Comparison of ENCODE assay signal across 17 cellular contexts in the genomic region with DNA sequence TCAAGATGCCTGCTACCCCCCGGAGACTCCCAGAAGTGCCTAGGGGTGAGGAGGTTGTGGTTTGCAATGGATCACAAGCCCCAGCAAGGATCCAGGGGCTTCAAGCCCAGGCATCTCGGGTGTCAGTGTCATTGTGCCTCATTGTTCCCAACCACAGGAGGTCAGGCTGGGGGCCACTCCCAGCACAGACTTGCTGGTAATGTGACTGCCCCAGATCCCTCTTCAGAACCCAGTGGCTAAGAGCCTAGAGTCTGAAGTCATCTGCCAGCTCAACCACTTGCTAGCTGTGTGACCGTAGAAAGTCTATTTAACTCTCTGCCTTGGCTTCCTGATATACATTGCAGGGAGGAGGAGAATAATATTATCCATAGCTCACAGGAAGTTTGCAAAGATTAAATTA. TPM values are rescaled to one million over a fixed set of nuclear protein-coding genes. Genes with fewer than 3 reads are reported as not detected.
DNase-seq lines count a peak whose midpoint lies in the region; ATAC-seq, FAIRE-seq and TF ChIP-seq lines count a peak whose summit lies in the region.
"Had no signal": no experiment of that assay in that cellular context is flagged by ENCODE, and none has a peak within 500 bp of the region (broad histone marks: within the 10 kb centered on the region; RNA-seq: fewer than 3 reads in every experiment).

No MANE protein-coding gene starts in this region.

- H3K27ac ChIP-seq in AG04450 (ENCODE audit: low read depth, low read length) (no peak overlapping the region), H9 (ENCODE audit: insufficient read length, low read depth, low read length) (no peak overlapping the region), mesendoderm (ENCODE audit: low read depth, low read length) (no peak overlapping the region), HepG2 (ENCODE audit: extremely low read length, insufficient read depth, low read length) (no peak overlapping the region)

- no peak for TF ChIP-seq POLR2A in HepG2 (IDR thresholded peaks at IDR 0.05; ENCODE audit: insufficient read depth in 1 of 2, low read depth in 2 of 2, low read length in 2 of 2)

- no peak overlapping the region for H3K4me3 ChIP-seq in AG04450 (ENCODE audit: low read depth, low read length)
- no peak overlapping the region for H3K4me3 ChIP-seq in mesendoderm (ENCODE audit: low read length)
- H3K4me3 ChIP-seq in HepG2 (replicated peaks in 1 of 3; ENCODE audit: insufficient read depth in 1 of 3, low read depth in 2 of 3, low read length in 3 of 3), result no peak overlapping the region

- H3K18ac ChIP-seq in H9 (ENCODE audit: insufficient read length, low read depth, low read length), result no peak overlapping the region
- no peak overlapping the region for H3K18ac ChIP-seq in mesendoderm (ENCODE audit: low read length)

- H3K9me3 Mint-ChIP-seq in H9, result no peaks in the 10 kb centered on the region; a peak in 2 of 5 replicates

- H4K91ac ChIP-seq in H9 (ENCODE audit: insufficient read length, low read depth, low read length), result no peak overlapping the region

- H3K4me2 ChIP-seq in H9 (ENCODE audit: insufficient read depth, insufficient read length, low read length), result no peak overlapping the region
- no peak overlapping the region for H3K4me2 ChIP-seq in mesendoderm (ENCODE audit: low read length)
- H3K4me2 ChIP-seq in HepG2 (ENCODE audit: low read depth, low read length), result no peak overlapping the region

- H3K4me1 Mint-ChIP-seq in H9, result peaks cover 22 to 45% of the 10 kb centered on the region in 2 experiments

- H3K23me2 ChIP-seq in H9 (ENCODE audit: insufficient read length, low read depth, low read length, poor library complexity, severe bottlenecking), result no peaks in the 10 kb centered on the region

- DNase-seq in AG04450 (ENCODE audit: low read depth, low spot score) (peak; percentile 6), H9 (peak; percentile 49), astrocyte of the hippocampus (ENCODE audit: low read depth, low spot score) (peak; percentile 35), mesendoderm (peak; percentile 77), activated gamma-delta T cell treated with Interleukin-2 at 50 U/mL for 16 hours (no peak), HepG2 (ENCODE audit: low spot score) (no peak)
- DNase-seq: BE2C; stimulated activated CD4-positive, alpha-beta T cell treated with anti-CD3 and anti-CD28 coated beads, Interleukin-15, amount 100 ng/mL, for 24 hours; trophoblast cell had no signal

- no peak overlapping the region for H3K27ac Mint-ChIP-seq in H9

- no peak overlapping the region for H2BK12ac ChIP-seq in H9 (ENCODE audit: insufficient read length, low read depth, low read length)

- H3K4me1 ChIP-seq in H9 (ENCODE audit: insufficient read depth, low read length), result no peaks in the 10 kb centered on the region
- peaks cover 2% of the 10 kb centered on the region for H3K4me1 ChIP-seq in mesendoderm (ENCODE audit: control insufficient read depth, low read depth, low read length)
- H3K4me1 ChIP-seq in HepG2 (ENCODE audit: insufficient read depth, low read length), result peaks cover 55% of the 10 kb centered on the region
- H3K4me1 ChIP-seq: BE2C had no signal

- H4K5ac ChIP-seq in H9 (ENCODE audit: insufficient read length, low read depth, low read length), result no peak overlapping the region
- no peak overlapping the region for H4K5ac ChIP-seq in mesendoderm (ENCODE audit: low read length)

- H2AFZ ChIP-seq in H9 (ENCODE audit: low read length), result no peak overlapping the region
- H2AFZ ChIP-seq in HepG2 (ENCODE audit: low read length), result no peak overlapping the region

- intact Hi-C loops in HepG2 (cut with micrococcal nuclease; ENCODE audit: unreplicated experiment), result no loop called here

- H3K27me3 Mint-ChIP-seq in H9 (ENCODE audit: low read depth), result no peaks in the 10 kb centered on the region; the same call in 1 of the 2 replicates

- H3K79me2 ChIP-seq in H9 (ENCODE audit: insufficient read depth, low read length) (no peaks in the 10 kb centered on the region), mesendoderm (ENCODE audit: control insufficient read depth, insufficient read depth, low read length) (no peaks in the 10 kb centered on the region), HepG2 (ENCODE audit: insufficient read depth, low read length) (no peaks in the 10 kb centered on the region)

- no CpG with 5 or more reads among the region's 3 CpGs for WGBS in H9 (ENCODE audit: extremely low coverage, insufficient read length, low lambda C conversion rate)
- WGBS in mesendoderm (ENCODE audit: extremely low coverage, insufficient coverage, low lambda C conversion rate), result no CpG with 5 or more reads among the region's 3 CpGs
- WGBS in HepG2 (ENCODE audit: low lambda C conversion rate), result 63% methylated on average over 1 of the region's 3 CpGs

- H2BK15ac ChIP-seq in H9 (ENCODE audit: low read depth, low read length) (no peak overlapping the region), mesendoderm (replicated peaks; ENCODE audit: low read depth) (no peak overlapping the region)

- POLR2A ChIA-PET in AG04450 (lab: Yijun Ruan, JAX), result interaction anchor here (2.5 kb wide), 1 partner anchor 19 kb away, joined by 10 read pairs; no protein-coding TSS in a partner anchor
- POLR2A ChIA-PET in HepG2 (lab: Yijun Ruan, JAX), result interaction anchor here (0.9 kb wide), 1 partner anchor 42 kb away, joined by 3 read pairs; no protein-coding TSS in a partner anchor

- BruUV-seq in HepG2 (replicated peaks; lab: Mats Ljungman, UMichigan), result no TSS peak

- H2BK120ac ChIP-seq in H9 (ENCODE audit: low read depth, low read length, poor library complexity, severe bottlenecking) (no peak overlapping the region), mesendoderm (ENCODE audit: low read depth, low read length) (no peak overlapping the region)

- H4K20me1 ChIP-seq in H9 (ENCODE audit: control insufficient read depth, insufficient read depth, insufficient read length) (no peaks in the 10 kb centered on the region), HepG2 (ENCODE audit: insufficient read depth, low read length) (no peaks in the 10 kb centered on the region)

- no peak overlapping the region for H4K8ac ChIP-seq in H9 (replicated peaks; ENCODE audit: insufficient read length, low read depth, low read length)
- H4K8ac ChIP-seq in mesendoderm (ENCODE audit: low read depth, low read length), result no peak overlapping the region

- ATAC-seq in GM18867 (IDR thresholded peaks at IDR 0.05; ENCODE audit: unreplicated experiment) (no peak), HG03571 (IDR thresholded peaks at IDR 0.05; ENCODE audit: unreplicated experiment) (no peak), HepG2 (no peak)

- H3K14ac ChIP-seq in H9 (ENCODE audit: insufficient read depth, low read length), result no peak overlapping the region

- no peaks in the 10 kb centered on the region; the same call in 1 of the 2 replicates for H3K9me3 ChIP-seq in AG04450 (ENCODE audit: control insufficient read depth, insufficient read depth, low read length)
- H3K9me3 ChIP-seq in H9 (ENCODE audit: control insufficient read depth, low read depth, low read length), result no peaks in the 10 kb centered on the region
- H3K9me3 ChIP-seq in HepG2 (ENCODE audit: low read length), result no peaks in the 10 kb centered on the region
- H3K9me3 ChIP-seq: BE2C had no signal

- no peak overlapping the region for H3K23ac ChIP-seq in H9 (ENCODE audit: insufficient read length, low read depth, low read length)
- no peak overlapping the region for H3K23ac ChIP-seq in mesendoderm (ENCODE audit: low read length)

- H3K4me3 Mint-ChIP-seq in H9, result no peak overlapping the region

- no peak for FAIRE-seq in HepG2 (lab: Jason Lieb, UNC)
- FAIRE-seq: colon, GM12891, GM19239 had no signal

- H3K4ac ChIP-seq in H9 (ENCODE audit: low read depth, low read length) (no peak overlapping the region), mesendoderm (ENCODE audit: low read depth, low read length) (no peak overlapping the region)

- in situ Hi-C loops in HepG2 (cut with HindIII; ENCODE audit: extremely low pct_ligation_motif_present, low pct_unique_long_range_greater_than_20kb), result no loop called here

- no peak for TF ChIP-seq CTCF in AG04450 (IDR thresholded peaks at IDR 0.05; ENCODE audit: low read depth, low read length)
- no peak for TF ChIP-seq CTCF in H9 (conservative IDR thresholded peaks at IDR 0.05)
- no peak for TF ChIP-seq CTCF in HepG2 (CRISPR knock-in tag; IDR thresholded peaks at IDR 0.05)

- no peak overlapping the region for H2BK20ac ChIP-seq in H9 (ENCODE audit: low read depth, low read length, poor library complexity, severe bottlenecking)

- no peak overlapping the region for H3K9ac ChIP-seq in H9 (ENCODE audit: extremely low read depth, insufficient read length, low read length)
- no peak overlapping the region for H3K9ac ChIP-seq in mesendoderm (ENCODE audit: low read length)
- H3K9ac ChIP-seq in HepG2 (ENCODE audit: insufficient read depth, low read depth, low read length), result no peak overlapping the region

- H3K36me3 ChIP-seq in mesendoderm (ENCODE audit: control insufficient read depth, insufficient read depth, low read length) (no peaks in the 10 kb centered on the region), HepG2 (replicated peaks in 1 of 2; ENCODE audit: control insufficient read depth in 1 of 2, insufficient read depth in 2 of 2, low read length in 2 of 2) (no peaks in the 10 kb centered on the region)
- H3K36me3 ChIP-seq: BE2C had no signal

- H3K56ac ChIP-seq in H9 (ENCODE audit: insufficient read length, low read depth, low read length), result no peak overlapping the region
- H3K56ac ChIP-seq in mesendoderm (ENCODE audit: low read length), result no peak overlapping the region

- no peak overlapping the region for H3T11ph ChIP-seq in H9 (ENCODE audit: low read length)

- H3K79me1 ChIP-seq in H9 (ENCODE audit: insufficient read depth, low read depth, low read length, poor library complexity, severe bottlenecking) (no peaks in the 10 kb centered on the region), mesendoderm (ENCODE audit: low read length) (no peaks in the 10 kb centered on the region)

- H3K36me3 Mint-ChIP-seq in H9 (ENCODE audit: insufficient read depth in 1 of 3, low read depth in 3 of 3), result no peaks in the 10 kb centered on the region

- H2AK5ac ChIP-seq in H9 (ENCODE audit: insufficient read length, low read length), result no peak overlapping the region
- H2AK5ac ChIP-seq in mesendoderm (ENCODE audit: low read length), result no peak overlapping the region

- H3K27me3 ChIP-seq in AG04450 (ENCODE audit: control insufficient read depth, insufficient read depth, low read length) (no peaks in the 10 kb centered on the region), H9 (ENCODE audit: insufficient read depth, low read length) (no peaks in the 10 kb centered on the region), mesendoderm (ENCODE audit: insufficient read depth, low read length, poor library complexity) (no peaks in the 10 kb centered on the region), HepG2 (ENCODE audit: control insufficient read depth in 1 of 2, insufficient read depth in 2 of 2, low read length in 2 of 2) (peaks cover 0 to 16% of the 10 kb centered on the region in 2 experiments; a peak in 2 of 5 replicates)
- H3K27me3 ChIP-seq: BE2C had no signal

- no peak overlapping the region for H2BK5ac ChIP-seq in H9 (ENCODE audit: insufficient read length, low read length)
- H2BK5ac ChIP-seq in mesendoderm (ENCODE audit: low read length), result no peak overlapping the region

- no peak for TF ChIP-seq RAD21 in HepG2 (CRISPR knock-in tag; IDR thresholded peaks at IDR 0.05)

- CTCF ChIA-PET in AG04450 (lab: Charles Lee) (interaction anchor here (1.3 to 5.0 kb wide), 5 partner anchors 10 to 91 kb away, joined by 3 to 32 read pairs (median 14); no protein-coding TSS in a partner anchor), HepG2 (lab: Yijun Ruan, JAX; ENCODE audit: low intra/inter-chr PET ratio, low total read pairs) (interaction anchor here (1.6 kb wide), 1 partner anchor 18 kb away, joined by 12 read pairs; no protein-coding TSS in a partner anchor)

- TF ChIP-seq EP300 in HepG2 (IDR thresholded peaks at IDR 0.05; ENCODE audit: low read depth in 2 of 2, low read length in 2 of 2), result no peak
- no peak for TF ChIP-seq EP300 in HepG2 (CRISPR knock-in tag; IDR thresholded peaks at IDR 0.05; ENCODE audit: borderline replicate concordance)

RNA-seq across cellular contexts. Expression of gene ASB2, which starts 7.7 kb away (rescaled TPM):
- polyA plus RNA-seq in AG04450 (2011; rRNA removed) (1.6 and 2.0 TPM in 2 replicates), HepG2 (2011; rRNA removed) (4.1 and 4.5 TPM in 2 replicates)
- polyA minus RNA-seq in AG04450 (2011; rRNA and poly(A)+ RNA removed), result 1.4 and 1.9 TPM in 2 replicates
- total RNA-seq in H9 (2021) (0.35 and 1.3 TPM in 2 replicates), HepG2 (2016; rRNA removed; fragmentation: Illumina TruSeq; extraction: Trizol) (0.46 and 0.82 TPM in 2 replicates)
- polyA plus RNA-seq in mesendoderm (2013, experiment 1 of 2), result 0.45 TPM
- polyA plus RNA-seq in mesendoderm (2013, experiment 2 of 2), result 0.41 TPM
- 0.26 and 0.40 TPM in 2 replicates for total RNA-seq in HepG2 (2016; cell fraction: cytosol; rRNA removed; fragmentation: Illumina TruSeq; extraction: Trizol; ENCODE audit: low read depth)
- total RNA-seq in HepG2 (2016; cell fraction: insoluble cytoplasmic fraction; rRNA removed; fragmentation: Illumina TruSeq; extraction: Trizol), result 0.62 and 0.93 TPM in 2 replicates
- total RNA-seq in HepG2 (2016; cell fraction: membrane; rRNA removed; fragmentation: Illumina TruSeq; extraction: Trizol), result 0.37 and 0.83 TPM in 2 replicates
- 1.1 and 1.3 TPM in 2 replicates for total RNA-seq in HepG2 (2016; cell fraction: nucleus; rRNA removed; fragmentation: Illumina TruSeq; extraction: Trizol)
- polyA plus RNA-seq in HepG2 (2011; cell fraction: cytosol; rRNA removed), result 4.5 and 6.1 TPM in 2 replicates
- 9.6 and 13.9 TPM in 2 replicates for polyA plus RNA-seq in HepG2 (2011; cell fraction: nucleus; rRNA removed)
- polyA plus RNA-seq in HepG2 (2012), result 0.48 and 0.80 TPM in 2 replicates
- polyA plus RNA-seq in HepG2 (2016; cell fraction: cytosol; fragmentation: Illumina TruSeq; extraction: Trizol; ENCODE audit: low read depth), result 0.21 and 0.37 TPM in 2 replicates
- 0.58 and 0.71 TPM in 2 replicates for polyA plus RNA-seq in HepG2 (2016; cell fraction: insoluble cytoplasmic fraction; fragmentation: Illumina TruSeq; extraction: Trizol; ENCODE audit: low read depth)
- polyA plus RNA-seq in HepG2 (2016; cell fraction: membrane; fragmentation: Illumina TruSeq; extraction: Trizol; ENCODE audit: low read depth), result 0.35 and 0.43 TPM in 2 replicates
- polyA plus RNA-seq in HepG2 (2016; cell fraction: nucleus; fragmentation: Illumina TruSeq; extraction: Trizol; ENCODE audit: insufficient read depth, low read depth), result 1.0 and 1.6 TPM in 2 replicates
- 14.4 TPM in 1 of 2 replicates, not detected in the other for polyA minus RNA-seq in HepG2 (2011; rRNA and poly(A)+ RNA removed; ENCODE audit: low replicate concordance)
- 3.1 and 3.4 TPM in 2 replicates for polyA minus RNA-seq in HepG2 (2011; cell fraction: cytosol; rRNA and poly(A)+ RNA removed)
- polyA minus RNA-seq in HepG2 (2011; cell fraction: nucleus; rRNA and poly(A)+ RNA removed), result 3.7 and 6.6 TPM in 2 replicates

RNA-seq across cellular contexts. Expression of gene CCDC197, which starts 13.0 kb away (rescaled TPM):
- polyA plus RNA-seq in AG04450 (2011; rRNA removed) (not detected in 2 replicates), HepG2 (2011; rRNA removed) (0.13 TPM in 1 of 2 replicates, not detected in the other)
- polyA minus RNA-seq in AG04450 (2011; rRNA and poly(A)+ RNA removed), result not detected in 2 replicates
- total RNA-seq in H9 (2021) (not detected in 2 replicates), HepG2 (2016; rRNA removed; fragmentation: Illumina TruSeq; extraction: Trizol) (0.11 TPM in 1 of 2 replicates, not detected in the other)
- not detected for polyA plus RNA-seq in mesendoderm (2013, experiment 1 of 2)
- not detected for polyA plus RNA-seq in mesendoderm (2013, experiment 2 of 2)
- total RNA-seq in HepG2 (2016; cell fraction: cytosol; rRNA removed; fragmentation: Illumina TruSeq; extraction: Trizol; ENCODE audit: low read depth), result not detected in 2 replicates
- not detected in 2 replicates for total RNA-seq in HepG2 (2016; cell fraction: insoluble cytoplasmic fraction; rRNA removed; fragmentation: Illumina TruSeq; extraction: Trizol)
- total RNA-seq in HepG2 (2016; cell fraction: membrane; rRNA removed; fragmentation: Illumina TruSeq; extraction: Trizol), result not detected in 2 replicates
- total RNA-seq in HepG2 (2016; cell fraction: nucleus; rRNA removed; fragmentation: Illumina TruSeq; extraction: Trizol), result not detected in 2 replicates
- not detected in 2 replicates for polyA plus RNA-seq in HepG2 (2011; cell fraction: cytosol; rRNA removed)
- polyA plus RNA-seq in HepG2 (2011; cell fraction: nucleus; rRNA removed), result 0.17 TPM in 1 of 2 replicates, not detected in the other
- 0.11 TPM in 1 of 2 replicates, not detected in the other for polyA plus RNA-seq in HepG2 (2012)
- not detected in 2 replicates for polyA plus RNA-seq in HepG2 (2016; cell fraction: cytosol; fragmentation: Illumina TruSeq; extraction: Trizol; ENCODE audit: low read depth)
- not detected in 2 replicates for polyA plus RNA-seq in HepG2 (2016; cell fraction: insoluble cytoplasmic fraction; fragmentation: Illumina TruSeq; extraction: Trizol; ENCODE audit: low read depth)
- 0.16 TPM in 1 of 2 replicates, not detected in the other for polyA plus RNA-seq in HepG2 (2016; cell fraction: membrane; fragmentation: Illumina TruSeq; extraction: Trizol; ENCODE audit: low read depth)
- polyA plus RNA-seq in HepG2 (2016; cell fraction: nucleus; fragmentation: Illumina TruSeq; extraction: Trizol; ENCODE audit: insufficient read depth, low read depth), result 0.33 TPM in 1 of 2 replicates, not detected in the other
- 0.20 TPM in 1 of 2 replicates, not detected in the other for polyA minus RNA-seq in HepG2 (2011; rRNA and poly(A)+ RNA removed; ENCODE audit: low replicate concordance)
- not detected in 2 replicates for polyA minus RNA-seq in HepG2 (2011; cell fraction: cytosol; rRNA and poly(A)+ RNA removed)
- polyA minus RNA-seq in HepG2 (2011; cell fraction: nucleus; rRNA and poly(A)+ RNA removed), result not detected in 2 replicates
- total RNA-seq: LHCN-M2, mesenteric fat pad, osteocyte had no signal

RNA-seq across cellular contexts. Expression of gene OTUB2, which starts 42.1 kb away (rescaled TPM):
- polyA plus RNA-seq in AG04450 (2011; rRNA removed) (2.1 and 2.3 TPM in 2 replicates), HepG2 (2011; rRNA removed) (2.4 and 3.0 TPM in 2 replicates)
- polyA minus RNA-seq in AG04450 (2011; rRNA and poly(A)+ RNA removed), result 5.1 and 5.3 TPM in 2 replicates
- total RNA-seq in H9 (2021) (3.6 and 3.7 TPM in 2 replicates), HepG2 (2016; rRNA removed; fragmentation: Illumina TruSeq; extraction: Trizol) (2.2 and 2.4 TPM in 2 replicates)
- 0.93 TPM for polyA plus RNA-seq in mesendoderm (2013, experiment 1 of 2)
- polyA plus RNA-seq in mesendoderm (2013, experiment 2 of 2), result 1.1 TPM
- total RNA-seq in HepG2 (2016; cell fraction: cytosol; rRNA removed; fragmentation: Illumina TruSeq; extraction: Trizol; ENCODE audit: low read depth), result 0.30 and 0.44 TPM in 2 replicates
- 1.8 and 1.9 TPM in 2 replicates for total RNA-seq in HepG2 (2016; cell fraction: insoluble cytoplasmic fraction; rRNA removed; fragmentation: Illumina TruSeq; extraction: Trizol)
- 1.2 and 1.4 TPM in 2 replicates for total RNA-seq in HepG2 (2016; cell fraction: membrane; rRNA removed; fragmentation: Illumina TruSeq; extraction: Trizol)
- total RNA-seq in HepG2 (2016; cell fraction: nucleus; rRNA removed; fragmentation: Illumina TruSeq; extraction: Trizol), result 2.6 and 3.1 TPM in 2 replicates
- polyA plus RNA-seq in HepG2 (2011; cell fraction: cytosol; rRNA removed), result 2.3 and 2.6 TPM in 2 replicates
- 3.9 and 4.1 TPM in 2 replicates for polyA plus RNA-seq in HepG2 (2011; cell fraction: nucleus; rRNA removed)
- polyA plus RNA-seq in HepG2 (2012), result 1.4 and 1.9 TPM in 2 replicates
- 0.21 and 0.70 TPM in 2 replicates for polyA plus RNA-seq in HepG2 (2016; cell fraction: cytosol; fragmentation: Illumina TruSeq; extraction: Trizol; ENCODE audit: low read depth)
- 2.0 and 2.3 TPM in 2 replicates for polyA plus RNA-seq in HepG2 (2016; cell fraction: insoluble cytoplasmic fraction; fragmentation: Illumina TruSeq; extraction: Trizol; ENCODE audit: low read depth)
- 0.58 and 1.0 TPM in 2 replicates for polyA plus RNA-seq in HepG2 (2016; cell fraction: membrane; fragmentation: Illumina TruSeq; extraction: Trizol; ENCODE audit: low read depth)
- polyA plus RNA-seq in HepG2 (2016; cell fraction: nucleus; fragmentation: Illumina TruSeq; extraction: Trizol; ENCODE audit: insufficient read depth, low read depth), result 2.1 and 2.3 TPM in 2 replicates
- 0.49 and 8.2 TPM in 2 replicates for polyA minus RNA-seq in HepG2 (2011; rRNA and poly(A)+ RNA removed; ENCODE audit: low replicate concordance)
- polyA minus RNA-seq in HepG2 (2011; cell fraction: cytosol; rRNA and poly(A)+ RNA removed), result 3.3 and 4.7 TPM in 2 replicates
- 10.0 and 11.3 TPM in 2 replicates for polyA minus RNA-seq in HepG2 (2011; cell fraction: nucleus; rRNA and poly(A)+ RNA removed)

RNA-seq across cellular contexts. Expression of gene FAM181A, which starts 56.9 kb away (rescaled TPM):
- polyA plus RNA-seq in AG04450 (2011; rRNA removed) (not detected in 2 replicates), HepG2 (2011; rRNA removed) (0.80 and 1.1 TPM in 2 replicates)
- not detected in 2 replicates for polyA minus RNA-seq in AG04450 (2011; rRNA and poly(A)+ RNA removed)
- total RNA-seq in H9 (2021) (not detected in 2 replicates), HepG2 (2016; rRNA removed; fragmentation: Illumina TruSeq; extraction: Trizol) (1.1 and 1.5 TPM in 2 replicates)
- not detected for polyA plus RNA-seq in mesendoderm (2013, experiment 1 of 2)
- polyA plus RNA-seq in mesendoderm (2013, experiment 2 of 2), result not detected
- total RNA-seq in HepG2 (2016; cell fraction: cytosol; rRNA removed; fragmentation: Illumina TruSeq; extraction: Trizol; ENCODE audit: low read depth), result 0.18 and 0.51 TPM in 2 replicates
- total RNA-seq in HepG2 (2016; cell fraction: insoluble cytoplasmic fraction; rRNA removed; fragmentation: Illumina TruSeq; extraction: Trizol), result 0.95 and 1.2 TPM in 2 replicates
- 1.1 and 1.4 TPM in 2 replicates for total RNA-seq in HepG2 (2016; cell fraction: membrane; rRNA removed; fragmentation: Illumina TruSeq; extraction: Trizol)
- 0.38 and 1.1 TPM in 2 replicates for total RNA-seq in HepG2 (2016; cell fraction: nucleus; rRNA removed; fragmentation: Illumina TruSeq; extraction: Trizol)
- polyA plus RNA-seq in HepG2 (2011; cell fraction: cytosol; rRNA removed), result 0.47 and 0.89 TPM in 2 replicates
- polyA plus RNA-seq in HepG2 (2011; cell fraction: nucleus; rRNA removed), result 0.45 and 0.61 TPM in 2 replicates
- 0.69 and 0.97 TPM in 2 replicates for polyA plus RNA-seq in HepG2 (2012)
- 0.54 and 0.60 TPM in 2 replicates for polyA plus RNA-seq in HepG2 (2016; cell fraction: cytosol; fragmentation: Illumina TruSeq; extraction: Trizol; ENCODE audit: low read depth)
- polyA plus RNA-seq in HepG2 (2016; cell fraction: insoluble cytoplasmic fraction; fragmentation: Illumina TruSeq; extraction: Trizol; ENCODE audit: low read depth), result 1.4 and 1.8 TPM in 2 replicates
- 0.57 and 0.84 TPM in 2 replicates for polyA plus RNA-seq in HepG2 (2016; cell fraction: membrane; fragmentation: Illumina TruSeq; extraction: Trizol; ENCODE audit: low read depth)
- 1.6 and 2.1 TPM in 2 replicates for polyA plus RNA-seq in HepG2 (2016; cell fraction: nucleus; fragmentation: Illumina TruSeq; extraction: Trizol; ENCODE audit: insufficient read depth, low read depth)
- polyA minus RNA-seq in HepG2 (2011; rRNA and poly(A)+ RNA removed; ENCODE audit: low replicate concordance), result 1.6 TPM in 1 of 2 replicates, not detected in the other
- polyA minus RNA-seq in HepG2 (2011; cell fraction: cytosol; rRNA and poly(A)+ RNA removed), result not detected in 2 replicates
- not detected in 2 replicates for polyA minus RNA-seq in HepG2 (2011; cell fraction: nucleus; rRNA and poly(A)+ RNA removed)
- total RNA-seq: LHCN-M2, mesenteric fat pad, osteocyte had no signal

Comparison
In these comparisons a context has a peak if more than half of its experiments do, and no peak if none do; other contexts are left out.
1. DNase-seq: peak in AG04450 (single experiment), H9 (single experiment), astrocyte of the hippocampus (single experiment) and mesendoderm (single experiment); none in activated gamma-delta T cell treated with Interleukin-2 at 50 U/mL for 16 hours (single experiment) and HepG2 (single experiment).